Comparison of ENCODE assay signal across 24 cellular contexts in the genomic region with DNA sequence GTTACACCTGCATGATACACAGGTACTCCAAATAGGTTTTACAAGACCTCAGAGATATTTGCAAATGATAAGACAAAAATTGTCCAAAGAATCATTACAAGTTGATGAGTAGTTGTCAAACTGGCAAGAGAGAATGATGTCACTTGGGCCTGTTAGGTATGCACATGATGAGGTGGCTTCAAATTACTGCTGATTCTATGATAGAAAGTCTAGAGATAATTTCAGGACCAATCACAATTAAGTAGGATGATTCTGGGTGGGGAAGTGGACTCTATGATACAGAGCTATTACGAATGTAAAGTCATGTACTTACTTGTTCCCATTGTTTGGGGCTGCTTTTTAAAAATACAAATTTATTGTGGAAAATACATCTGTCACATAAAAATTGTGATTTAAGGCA. TPM values are rescaled to one million over a fixed set of nuclear protein-coding genes. Genes with fewer than 3 reads are reported as not detected.
"Had no signal": no experiment of that assay in that cellular context is flagged by ENCODE, and none has a peak within 500 bp of the region (broad histone marks: within the 10 kb centered on the region; RNA-seq: fewer than 3 reads in every experiment).

No MANE protein-coding gene starts in this region.

- H3K27ac ChIP-seq: KMS-11, SJSA1, SK-N-MC had no signal

- H3K36me3 ChIP-seq: SJSA1 had no signal

- H3K27ac Mint-ChIP-seq: IgD-negative memory B cell had no signal

- H3K4me3 Mint-ChIP-seq: IgD-negative memory B cell had no signal

- H3K4me1 ChIP-seq: SJSA1 had no signal

- H3K9ac ChIP-seq: KMS-11 had no signal

- FAIRE-seq: HTR-8/SVneo, K562 had no signal

- ATAC-seq: K562, Panc1 had no signal

- DNase-seq: Kasumi-1, MM.1S, NCI-H1092 treated with DMSO at 0.1 percent for 48 hours, NCI-H1436, NCI-H187, NCI-H2029, NCI-H2081 treated with DMSO at 0.1 percent for 48 hours, NCI-H2171, NCI-H226, NCI-H446, NCI-H510A, NCI-H524 treated with DMSO at 0.1 percent for 48 hours, NCI-H69, NCI-H774, Right ventricle myocardium superior, SIG-M5 had no signal

- H3K4me2 ChIP-seq: KMS-11 had no signal

- H3K9me3 ChIP-seq: SJSA1 had no signal

- H3K4me3 ChIP-seq: K562, SJSA1, SK-N-MC had no signal

- H3K27me3 ChIP-seq: SJSA1 had no signal

RNA-seq across cellular contexts. Expression of gene SPRR1B, which starts 5.2 kb away (rescaled TPM):
- total RNA-seq: K562, M059J, Right ventricle myocardium superior, SJSA1 had no signal
- polyA plus RNA-seq: IgD-negative memory B cell, K562 had no signal

RNA-seq across cellular contexts. Expression of gene SPRR2D, which starts 15.1 kb away (rescaled TPM):
- total RNA-seq: M059J, Right ventricle myocardium superior, SJSA1 had no signal
- polyA plus RNA-seq: IgD-negative memory B cell had no signal

RNA-seq across cellular contexts. Expression of gene SPRR3, which starts 24.2 kb away (rescaled TPM):
- total RNA-seq: K562, M059J, Right ventricle myocardium superior, SJSA1 had no signal
- polyA plus RNA-seq: IgD-negative memory B cell, K562 had no signal

RNA-seq across cellular contexts. Expression of gene SPRR2A, which starts 31.5 kb away (rescaled TPM):
- total RNA-seq: K562, M059J, Right ventricle myocardium superior, SJSA1 had no signal
- polyA plus RNA-seq: IgD-negative memory B cell had no signal

RNA-seq across cellular contexts. Expression of gene SPRR1A, which starts 41.9 kb away (rescaled TPM):
- total RNA-seq: K562, M059J, Right ventricle myocardium superior, SJSA1 had no signal
- polyA plus RNA-seq: IgD-negative memory B cell, K562 had no signal
